Comparison of ENCODE assay signal across 2 cellular contexts in the genomic region with DNA sequence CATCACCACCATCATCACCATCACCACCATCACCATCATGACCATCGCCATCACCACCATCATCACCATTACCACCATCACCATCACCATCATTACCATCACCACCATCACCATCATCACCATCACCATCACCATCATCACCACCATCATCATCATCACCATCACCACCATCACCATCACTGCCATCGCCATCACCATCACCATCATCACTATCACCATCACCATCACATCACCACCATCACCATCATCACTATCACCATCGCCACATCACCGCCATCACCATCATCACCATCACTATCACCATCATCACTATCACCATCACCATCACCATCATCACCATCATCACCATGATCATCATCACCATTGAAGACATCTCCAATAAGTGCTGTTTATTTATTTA.
TF ChIP-seq lines count a peak whose summit lies in the region.

No MANE protein-coding gene starts in this region.

TF ChIP-seq in HEK293T, 16 proteins besides CTCF, POLR2A, EP300 and RAD21:
- TF ChIP-seq TARDBP (IDR thresholded peaks at IDR 0.05) (peak; percentile 36; the same call in 1 of the 2 replicates), ZNF384 (IDR thresholded peaks at IDR 0.05) (no peak)

TF ChIP-seq in K562, 482 proteins besides CTCF, POLR2A, EP300 and RAD21:
- TF ChIP-seq, protein P1, sequence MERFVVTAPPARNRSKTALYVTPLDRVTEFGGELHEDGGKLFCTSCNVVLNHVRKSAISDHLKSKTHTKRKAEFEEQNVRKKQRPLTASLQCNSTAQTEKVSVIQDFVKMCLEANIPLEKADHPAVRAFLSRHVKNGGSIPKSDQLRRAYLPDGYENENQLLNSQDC (CRISPR knock-in tag; IDR thresholded peaks at IDR 0.05), result no peak
- TF ChIP-seq KLF6 (CRISPR knock-in tag; IDR thresholded peaks at IDR 0.05; ENCODE audit: borderline replicate concordance) (no peak), ZBTB1 (CRISPR knock-in tag; IDR thresholded peaks at IDR 0.05; ENCODE audit: borderline replicate concordance, low read depth) (no peak), PURB (CRISPR knock-in tag; IDR thresholded peaks at IDR 0.05; ENCODE audit: low read depth) (no peak), NFE2L1 (tag; IDR thresholded peaks at IDR 0.05; ENCODE audit: borderline replicate concordance, low read depth) (no peak), TARDBP (IDR thresholded peaks at IDR 0.05) (no peak)
- TF ChIP-seq, protein P2, sequence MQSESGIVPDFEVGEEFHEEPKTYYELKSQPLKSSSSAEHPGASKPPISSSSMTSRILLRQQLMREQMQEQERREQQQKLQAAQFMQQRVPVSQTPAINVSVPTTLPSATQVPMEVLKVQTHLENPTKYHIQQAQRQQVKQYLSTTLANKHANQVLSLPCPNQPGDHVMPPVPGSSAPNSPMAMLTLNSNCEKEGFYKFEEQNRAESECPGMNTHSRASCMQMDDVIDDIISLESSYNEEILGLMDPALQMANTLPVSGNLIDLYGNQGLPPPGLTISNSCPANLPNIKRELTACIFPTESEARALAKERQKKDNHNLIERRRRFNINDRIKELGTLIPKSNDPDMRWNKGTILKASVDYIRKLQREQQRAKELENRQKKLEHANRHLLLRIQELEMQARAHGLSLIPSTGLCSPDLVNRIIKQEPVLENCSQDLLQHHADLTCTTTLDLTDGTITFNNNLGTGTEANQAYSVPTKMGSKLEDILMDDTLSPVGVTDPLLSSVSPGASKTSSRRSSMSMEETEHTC (IDR thresholded peaks at IDR 0.05), result no peak
